Comparison of ENCODE assay signal across 8 cellular contexts in the genomic region with DNA sequence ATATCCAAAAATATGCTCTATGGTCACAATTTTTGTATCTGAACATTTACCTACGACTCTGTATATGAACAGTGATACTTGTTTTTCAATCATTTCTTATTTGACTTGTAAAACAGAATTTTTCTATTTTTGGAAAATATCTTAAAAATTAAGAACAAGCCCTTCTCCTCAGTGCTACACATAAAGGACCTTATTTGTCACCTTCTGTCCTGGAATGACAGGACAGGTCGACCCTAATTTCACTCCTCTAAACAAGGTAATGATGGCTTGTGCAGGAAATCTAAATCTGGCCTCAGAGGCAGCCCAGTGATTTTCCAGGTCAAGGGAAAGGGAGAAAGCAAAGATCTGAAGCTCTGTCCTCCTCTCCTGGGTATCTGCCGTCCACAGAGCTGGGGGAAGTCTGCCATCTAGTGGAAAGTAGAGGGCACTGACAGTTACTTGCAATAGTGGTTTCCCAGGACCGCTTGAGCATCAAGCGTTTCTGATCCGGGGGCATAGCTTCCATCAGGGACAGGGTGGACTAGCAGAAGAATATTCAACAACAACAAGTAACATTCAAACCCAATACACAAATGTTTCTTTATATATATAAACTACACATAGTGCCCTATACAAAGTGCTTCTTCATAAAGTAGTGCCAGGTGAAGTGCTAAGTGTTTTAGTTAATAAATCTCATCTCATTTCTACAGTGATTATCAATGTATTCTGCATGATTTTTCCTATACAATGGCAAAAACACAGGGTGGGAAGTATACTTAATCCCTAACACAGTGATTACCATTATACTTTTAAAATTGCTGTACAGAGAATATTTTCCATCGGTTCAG.
DNase-seq lines count a peak whose midpoint lies in the region; ATAC-seq and TF ChIP-seq lines count a peak whose summit lies in the region.

No MANE protein-coding gene starts in this region.

- TF ChIP-seq POLR2A in Peyer's patch (IDR thresholded peaks at IDR 0.05) (no peak), suprapubic skin (IDR thresholded peaks at IDR 0.05) (no peak)

- H3K27ac ChIP-seq in Karpas-422 (ENCODE audit: low read length): no peak overlapping the region
- no peak overlapping the region for H3K27ac ChIP-seq in Peyer's patch
- no peak overlapping the region for H3K27ac ChIP-seq in neutrophil
- no peak overlapping the region for H3K27ac ChIP-seq in suprapubic skin

- no peaks in the 10 kb centered on the region for H4K20me1 ChIP-seq in Karpas-422 (ENCODE audit: insufficient read depth, low read depth, low read length)

- peak; percentile 78 for DNase-seq in EH (ENCODE audit: low read depth)
- DNase-seq in Karpas-422: peak; percentile 89
- peak in 2 of 3 donors; percentile 45 to 76 for DNase-seq in Peyer's patch
- DNase-seq in activated T-cell treated with anti-CD3 and anti-CD28 coated beads, Interleukin-2, amount 50 U/mL, for 72 hours: peak; percentile 59 to 63
- DNase-seq in fibroblast of the aortic adventitia (ENCODE audit: low read depth): peak; percentile 82
- DNase-seq in suprapubic skin (ENCODE audit: low spot score in 2 of 2): peak in 1 of 2 donors; percentile 82

- peaks cover 6% of the 10 kb centered on the region for H3K4me1 ChIP-seq in Karpas-422 (ENCODE audit: low read length)
- H3K4me1 ChIP-seq in Peyer's patch: no peaks in the 10 kb centered on the region
- peaks cover under 1 to 1% of the 10 kb centered on the region in 2 experiments for H3K4me1 ChIP-seq in neutrophil (ENCODE audit: control insufficient read depth in 1 of 2, insufficient read depth in 1 of 2, low read depth in 1 of 2, low read length in 1 of 2)
- no peaks in the 10 kb centered on the region for H3K4me1 ChIP-seq in suprapubic skin

- H3K4me2 ChIP-seq in Karpas-422 (ENCODE audit: low read depth, low read length, poor library complexity, severe bottlenecking): no peak overlapping the region

- H3K4me1 Mint-ChIP-seq in activated T-cell treated with anti-CD3 and anti-CD28 coated beads, Interleukin-2, amount 50 U/mL, for 72 hours (ENCODE audit: low read depth): no peaks in the 10 kb centered on the region

- no peaks in the 10 kb centered on the region for H3K9me3 ChIP-seq in Karpas-422 (ENCODE audit: low read length)
- no peaks in the 10 kb centered on the region for H3K9me3 ChIP-seq in Peyer's patch
- no peaks in the 10 kb centered on the region for H3K9me3 ChIP-seq in neutrophil
- no peaks in the 10 kb centered on the region for H3K9me3 ChIP-seq in suprapubic skin

- H3K27me3 ChIP-seq in Karpas-422 (ENCODE audit: low read length) (no peaks in the 10 kb centered on the region), Peyer's patch (no peaks in the 10 kb centered on the region), neutrophil (no peaks in the 10 kb centered on the region), suprapubic skin (no peaks in the 10 kb centered on the region)

- no peak overlapping the region for H3K27ac Mint-ChIP-seq in activated T-cell treated with anti-CD3 and anti-CD28 coated beads, Interleukin-2, amount 50 U/mL, for 72 hours

- peak; percentile 93 for ATAC-seq in GM21825 (IDR thresholded peaks at IDR 0.05; ENCODE audit: unreplicated experiment)
- peak; percentile 85 to 88 for ATAC-seq in activated T-cell treated with anti-CD3 and anti-CD28 coated beads, Interleukin-2, amount 50 U/mL, for 72 hours (replicated peaks in 1 of 2)

- no peak for TF ChIP-seq EP300 in suprapubic skin (IDR thresholded peaks at IDR 0.05)

- WGBS in suprapubic skin: 8% methylated on average over 7 of the region's 7 CpGs

- no peak overlapping the region for H2AFZ ChIP-seq in Karpas-422 (ENCODE audit: low read length)

- TF ChIP-seq CTCF in Peyer's patch (IDR thresholded peaks at IDR 0.05) (peak; percentile 83 to 92 (median 90)), fibroblast of the aortic adventitia (IDR thresholded peaks at IDR 0.05; ENCODE audit: insufficient read depth, low read length) (peak; percentile 97), neutrophil (IDR thresholded peaks at IDR 0.05) (peak; percentile 93), suprapubic skin (IDR thresholded peaks at IDR 0.05) (peak; percentile 87 to 93)

- H3K36me3 ChIP-seq in Karpas-422 (ENCODE audit: insufficient read depth, low read length): no peaks in the 10 kb centered on the region
- H3K36me3 ChIP-seq in Peyer's patch: no peaks in the 10 kb centered on the region
- H3K36me3 ChIP-seq in neutrophil: no peaks in the 10 kb centered on the region
- H3K36me3 ChIP-seq in suprapubic skin: no peaks in the 10 kb centered on the region

- no peaks in the 10 kb centered on the region for H3K79me2 ChIP-seq in Karpas-422 (ENCODE audit: low read length)

- no peaks in the 10 kb centered on the region for H3K9me2 ChIP-seq in Karpas-422 (replicated peaks; ENCODE audit: insufficient read depth, low read length)

- H3K9me3 Mint-ChIP-seq in activated T-cell treated with anti-CD3 and anti-CD28 coated beads, Interleukin-2, amount 50 U/mL, for 72 hours: no peaks in the 10 kb centered on the region

- peaks cover under 1% of the 10 kb centered on the region for H3K27me3 Mint-ChIP-seq in activated T-cell treated with anti-CD3 and anti-CD28 coated beads, Interleukin-2, amount 50 U/mL, for 72 hours (ENCODE audit: low read depth)

- H3K9ac ChIP-seq in Karpas-422 (ENCODE audit: low read length): no peak overlapping the region

- no peak overlapping the region for H3K4me3 Mint-ChIP-seq in activated T-cell treated with anti-CD3 and anti-CD28 coated beads, Interleukin-2, amount 50 U/mL, for 72 hours

- H3K36me3 Mint-ChIP-seq in activated T-cell treated with anti-CD3 and anti-CD28 coated beads, Interleukin-2, amount 50 U/mL, for 72 hours (ENCODE audit: insufficient read depth in 2 of 2): no peaks in the 10 kb centered on the region

- H3K4me3 ChIP-seq in Karpas-422 (ENCODE audit: low read length) (no peak overlapping the region), Peyer's patch (no peak overlapping the region), fibroblast of the aortic adventitia (ENCODE audit: low read depth, low read length) (no peak overlapping the region), neutrophil (ENCODE audit: low read depth in 1 of 2, low read length in 1 of 2) (no peak overlapping the region), suprapubic skin (no peak overlapping the region)
